ENCODE assay signal across 11 cellular contexts in genomic region chr9:96139592-96140251, GRCh38.
DNase-seq lines count a peak whose midpoint lies in the region; ATAC-seq and TF ChIP-seq lines count a peak whose summit lies in the region.
"Had no signal": no experiment of that assay in that cellular context is flagged by ENCODE, and none has a peak within 500 bp of the region (broad histone marks: within the 10 kb centered on the region; RNA-seq: fewer than 3 reads in every experiment).

No MANE protein-coding gene starts in this region.

- CTCF ChIA-PET in IMR-90 (lab: Yijun Ruan, JAX), result no interaction called here
- CTCF ChIA-PET in activated CD4-positive, alpha-beta memory T cell treated with anti-CD3 and anti-CD28 coated beads, Interleukin-2, amount 10 ng/mL, durations not matched to agents 7 days and 5 days (lab: Charles Lee), result no interaction called here

- H2BK15ac ChIP-seq in IMR-90 (ENCODE audit: low read depth, low read length), result no peak overlapping the region

- no peak overlapping the region for H2BK5ac ChIP-seq in IMR-90 (ENCODE audit: low read depth, low read length, poor library complexity, severe bottlenecking)

- no peak overlapping the region for H3K14ac ChIP-seq in IMR-90 (replicated peaks; ENCODE audit: low read depth, low read length)

- H3K36me3 Mint-ChIP-seq in activated CD4-positive, alpha-beta memory T cell treated with anti-CD3 and anti-CD28 coated beads, Interleukin-2, amount 10 ng/mL, durations not matched to agents 7 days and 5 days (ENCODE audit: low read depth), result no peaks in the 10 kb centered on the region

- no peak overlapping the region for H3K4me3 Mint-ChIP-seq in activated CD4-positive, alpha-beta memory T cell treated with anti-CD3 and anti-CD28 coated beads, Interleukin-2, amount 10 ng/mL, durations not matched to agents 7 days and 5 days
- H3K4me3 Mint-ChIP-seq in stimulated activated naive CD8-positive, alpha-beta T cell treated with anti-CD3 and anti-CD28 coated beads, Interleukin-15, amount 100 ng/mL, for 72 hours, result no peak overlapping the region

- dilution Hi-C loops in IMR-90 (cut with HindIII; ENCODE audit: low sequenced_read_pairs, unreplicated experiment), result no loop called here

- H4K20me1 ChIP-seq in IMR-90 (ENCODE audit: insufficient read depth, low read length), result no peaks in the 10 kb centered on the region

- TF ChIP-seq CTCF in IMR-90 (conservative IDR thresholded peaks at IDR 0.05; ENCODE audit: low read depth, low read length) (no peak), right atrium auricular region (IDR thresholded peaks at IDR 0.05) (no peak), suprapubic skin (IDR thresholded peaks at IDR 0.05) (no peak)

- peaks cover 4% of the 10 kb centered on the region; the same call in 1 of the 2 replicates for H3K9me1 ChIP-seq in IMR-90 (ENCODE audit: insufficient read depth, low read length)

- intact Hi-C loops in IMR-90 (cut with micrococcal nuclease), result loop anchor here (10.0 kb wide), 1 partner anchor 635 kb away; no protein-coding TSS in a partner anchor

- peak overlapping the region; percentile 39 for H2AK9ac ChIP-seq in IMR-90 (replicated peaks; ENCODE audit: low read depth, low read length, poor library complexity)

- peaks cover 20% of the 10 kb centered on the region for H3K27me3 ChIP-seq in IMR-90 (ENCODE audit: control insufficient read depth, insufficient read depth, low read length)
- H3K27me3 ChIP-seq in right atrium auricular region, result no peaks in the 10 kb centered on the region
- no peaks in the 10 kb centered on the region for H3K27me3 ChIP-seq in suprapubic skin
- no peaks in the 10 kb centered on the region for H3K27me3 ChIP-seq in HAP-1 (ENCODE audit: low read depth)
- H3K27me3 ChIP-seq: ascending aorta, right lobe of liver had no signal

- H3K23ac ChIP-seq in IMR-90 (ENCODE audit: low read depth, low read length), result no peak overlapping the region

- H3K4me3 ChIP-seq in IMR-90 (ENCODE audit: insufficient read depth, low read depth, low read length) (no peak overlapping the region), right atrium auricular region (no peak overlapping the region), suprapubic skin (no peak overlapping the region), HAP-1 (no peak overlapping the region)
- H3K4me3 ChIP-seq: ascending aorta, right lobe of liver had no signal

- TF ChIP-seq POLR2A in IMR-90 (IDR thresholded peaks at IDR 0.05; ENCODE audit: low read depth, low read length) (no peak), suprapubic skin (IDR thresholded peaks at IDR 0.05) (no peak)

- H3K27ac ChIP-seq in IMR-90 (ENCODE audit: insufficient read depth, low read length) (peak overlapping the region; percentile 45; the same call in 1 of the 2 replicates), right atrium auricular region (no peak overlapping the region), suprapubic skin (peak overlapping the region; percentile 28)
- H3K27ac ChIP-seq: right lobe of liver had no signal

- no peak for TF ChIP-seq RAD21 in IMR-90 (IDR thresholded peaks at IDR 0.05; ENCODE audit: low read length)

- peak overlapping the region; percentile 48; the same call in 1 of the 2 replicates for H3K4ac ChIP-seq in IMR-90 (ENCODE audit: low read depth, low read length)

- WGBS in IMR-90 (ENCODE audit: extremely low coverage in 2 of 2, insufficient read length in 1 of 2), 2 experiments, result no CpG with 5 or more reads among the region's 13 CpGs
- WGBS in suprapubic skin, result 46% methylated on average over 11 of the region's 13 CpGs

- H2BK120ac ChIP-seq in IMR-90 (ENCODE audit: low read depth, low read length), result peak overlapping the region; percentile 53

- 0 out of 2 replicates have a peak overlapping the region, but pooled peaks have one; percentile 10 for H2BK20ac ChIP-seq in IMR-90 (ENCODE audit: low read depth, low read length)

- no peak overlapping the region for H3K56ac ChIP-seq in IMR-90 (ENCODE audit: extremely low read depth, insufficient read depth, low read length)

- ATAC-seq in IMR-90 (ENCODE audit: low read depth), result peak; percentile 68
- no peak for ATAC-seq in stimulated activated naive CD8-positive, alpha-beta T cell treated with anti-CD3 and anti-CD28 coated beads, Interleukin-15, amount 100 ng/mL, for 72 hours
- ATAC-seq in HG02840 (IDR thresholded peaks at IDR 0.05; ENCODE audit: low FRiP score, unreplicated experiment), result no peak
- ATAC-seq: Panc1 had no signal

- H2AFZ ChIP-seq in IMR-90 (replicated peaks; ENCODE audit: low read length, poor library complexity), result peak overlapping the region; percentile 23

- H3K79me1 ChIP-seq in IMR-90 (ENCODE audit: low read depth in 1 of 2, low read length in 2 of 2), result no peaks in the 10 kb centered on the region

- peak overlapping the region; percentile 75 for H3K4me2 ChIP-seq in IMR-90 (ENCODE audit: low read depth, low read length)

- in situ Hi-C loops in IMR-90 (cut with MboI; ENCODE audit: low sequenced_read_pairs), result no loop called here
- in situ Hi-C loops in HAP-1 (cut with MboI; ENCODE audit: low sequenced_read_pairs), result no loop called here

- no peak overlapping the region for H3K27ac Mint-ChIP-seq in activated CD4-positive, alpha-beta memory T cell treated with anti-CD3 and anti-CD28 coated beads, Interleukin-2, amount 10 ng/mL, durations not matched to agents 7 days and 5 days
- H3K27ac Mint-ChIP-seq in stimulated activated naive CD8-positive, alpha-beta T cell treated with anti-CD3 and anti-CD28 coated beads, Interleukin-15, amount 100 ng/mL, for 72 hours, result no peak overlapping the region

- H3K36me3 ChIP-seq in IMR-90 (ENCODE audit: control insufficient read depth, insufficient read depth, low read length) (no peaks in the 10 kb centered on the region), right atrium auricular region (no peaks in the 10 kb centered on the region), suprapubic skin (no peaks in the 10 kb centered on the region), HAP-1 (replicated peaks) (no peaks in the 10 kb centered on the region)
- H3K36me3 ChIP-seq: ascending aorta, right lobe of liver had no signal

- no peaks in the 10 kb centered on the region for H3K9me3 Mint-ChIP-seq in activated CD4-positive, alpha-beta memory T cell treated with anti-CD3 and anti-CD28 coated beads, Interleukin-2, amount 10 ng/mL, durations not matched to agents 7 days and 5 days
- H3K9me3 Mint-ChIP-seq in stimulated activated naive CD8-positive, alpha-beta T cell treated with anti-CD3 and anti-CD28 coated beads, Interleukin-15, amount 100 ng/mL, for 72 hours, result peaks cover 0 to 8% of the 10 kb centered on the region in 2 donors

- peak overlapping the region; percentile 17; the same call in 1 of the 2 replicates for H2AK5ac ChIP-seq in IMR-90 (ENCODE audit: low read depth, low read length)

- H3K18ac ChIP-seq in IMR-90 (ENCODE audit: low read depth, low read length), result peak overlapping the region; percentile 30; the same call in 1 of the 2 replicates

- no peak for TF ChIP-seq EP300 in suprapubic skin (IDR thresholded peaks at IDR 0.05)

- H3K9me3 ChIP-seq in IMR-90 (ENCODE audit: control insufficient read depth, insufficient read depth, low read length), result peaks cover 3% of the 10 kb centered on the region; the same call in 1 of the 2 replicates
- H3K9me3 ChIP-seq in right atrium auricular region, result no peaks in the 10 kb centered on the region
- H3K9me3 ChIP-seq in suprapubic skin, result no peaks in the 10 kb centered on the region
- no peaks in the 10 kb centered on the region for H3K9me3 ChIP-seq in HAP-1
- H3K9me3 ChIP-seq: ascending aorta, right lobe of liver had no signal

- peak overlapping the region; percentile 21; the same call in 1 of the 2 replicates for H4K5ac ChIP-seq in IMR-90 (ENCODE audit: low read depth, low read length)

- no peak overlapping the region; a peak in 1 of 4 replicates for H4K8ac ChIP-seq in IMR-90 (ENCODE audit: low read depth in 2 of 2, low read length in 2 of 2)

- POLR2A ChIA-PET in IMR-90 (lab: Charles Lee; ENCODE audit: unreplicated experiment), result no interaction called here
- POLR2A ChIA-PET in activated CD4-positive, alpha-beta memory T cell treated with anti-CD3 and anti-CD28 coated beads, Interleukin-2, amount 10 ng/mL, durations not matched to agents 7 days and 5 days (lab: Charles Lee), result no interaction called here

- no TSS peak for BruUV-seq in IMR-90 (replicated peaks; lab: Mats Ljungman, UMichigan)

- peaks cover 7% of the 10 kb centered on the region for H3K27me3 Mint-ChIP-seq in activated CD4-positive, alpha-beta memory T cell treated with anti-CD3 and anti-CD28 coated beads, Interleukin-2, amount 10 ng/mL, durations not matched to agents 7 days and 5 days
- peaks cover 10% of the 10 kb centered on the region for H3K27me3 Mint-ChIP-seq in stimulated activated naive CD8-positive, alpha-beta T cell treated with anti-CD3 and anti-CD28 coated beads, Interleukin-15, amount 100 ng/mL, for 72 hours

- no peak overlapping the region; the same call in 1 of the 2 replicates for H3K9ac ChIP-seq in IMR-90 (ENCODE audit: low read depth, low read length)

- H3K4me1 ChIP-seq in IMR-90 (ENCODE audit: control insufficient read depth, insufficient read depth, low read length), result peaks cover 29% of the 10 kb centered on the region
- peaks cover 0 to 9% of the 10 kb centered on the region in 2 donors for H3K4me1 ChIP-seq in right atrium auricular region
- peaks cover 28% of the 10 kb centered on the region for H3K4me1 ChIP-seq in suprapubic skin
- H3K4me1 ChIP-seq in HAP-1, result peaks cover 20% of the 10 kb centered on the region
- H3K4me1 ChIP-seq: right lobe of liver had no signal

- peaks cover 21% of the 10 kb centered on the region for H3K4me1 Mint-ChIP-seq in activated CD4-positive, alpha-beta memory T cell treated with anti-CD3 and anti-CD28 coated beads, Interleukin-2, amount 10 ng/mL, durations not matched to agents 7 days and 5 days
- peaks cover 7% of the 10 kb centered on the region for H3K4me1 Mint-ChIP-seq in stimulated activated naive CD8-positive, alpha-beta T cell treated with anti-CD3 and anti-CD28 coated beads, Interleukin-15, amount 100 ng/mL, for 72 hours

- DNase-seq in IMR-90 (peak; percentile 95), T1000 (lab: John Stamatoyannopoulos, UW) (peak; percentile 3), right atrium auricular region (ENCODE audit: low spot score) (peak; percentile 72), suprapubic skin (ENCODE audit: low spot score in 2 of 2) (peak; percentile 75 to 78), HAP-1 (ENCODE audit: low spot score in 2 of 2) (no peak)
- no peak for DNase-seq in activated CD4-positive, alpha-beta memory T cell treated with anti-CD3 and anti-CD28 coated beads, Interleukin-2, amount 10 ng/mL, durations not matched to agents 7 days and 5 days
- no peak for DNase-seq in stimulated activated naive CD8-positive, alpha-beta T cell treated with anti-CD3 and anti-CD28 coated beads, Interleukin-15, amount 100 ng/mL, for 72 hours
- DNase-seq: right lobe of liver had no signal

- H4K91ac ChIP-seq in IMR-90 (ENCODE audit: insufficient read depth, low read depth, low read length), result no peak overlapping the region

TF ChIP-seq in IMR-90, 13 proteins besides CTCF, POLR2A, EP300 and RAD21 (continues in another document):
- TF ChIP-seq FOS (IDR thresholded peaks at IDR 0.05; ENCODE audit: low read depth, low read length) (peak; percentile 63), BHLHE40 (IDR thresholded peaks at IDR 0.05; ENCODE audit: low read depth, low read length) (no peak), SMC3 (IDR thresholded peaks at IDR 0.05; ENCODE audit: low read depth, low read length) (no peak), RCOR1 (IDR thresholded peaks at IDR 0.05; ENCODE audit: insufficient replicate concordance, low read length) (no peak), MAFK (IDR thresholded peaks at IDR 0.05; ENCODE audit: low read depth, low read length) (peak; percentile 15; the same call in 1 of the 2 replicates)

Comparison
In these comparisons a context has a peak if more than half of its experiments do, and no peak if none do; other contexts are left out.
1. DNase-seq: peak in IMR-90 (single experiment), T1000 (single experiment), right atrium auricular region (single experiment) and suprapubic skin (2 of 2); none in activated CD4-positive, alpha-beta memory T cell treated with anti-CD3 and anti-CD28 coated beads, Interleukin-2, amount 10 ng/mL, durations not matched to agents 7 days and 5 days (single experiment), HAP-1 (0 of 2) and stimulated activated naive CD8-positive, alpha-beta T cell treated with anti-CD3 and anti-CD28 coated beads, Interleukin-15, amount 100 ng/mL, for 72 hours (0 of 2).
2. H3K27ac ChIP-seq: peak in IMR-90 (single experiment) and suprapubic skin (single experiment); none in right atrium auricular region (0 of 2).